Comparison of ENCODE assay signal across 12 cellular contexts in genomic region chr17:15398291-15398690, GRCh38. TPM values are rescaled to one million over a fixed set of nuclear protein-coding genes. Genes with fewer than 3 reads are reported as not detected.
DNase-seq lines count a peak whose midpoint lies in the region; ATAC-seq and TF ChIP-seq lines count a peak whose summit lies in the region.
"Had no signal": no experiment of that assay in that cellular context is flagged by ENCODE, and none has a peak within 500 bp of the region (broad histone marks: within the 10 kb centered on the region; RNA-seq: fewer than 3 reads in every experiment).

No MANE protein-coding gene starts in this region.

- H3K4me1 Mint-ChIP-seq in CD8-positive, alpha-beta T cell (ENCODE audit: low read depth): no peaks in the 10 kb centered on the region
- no peaks in the 10 kb centered on the region for H3K4me1 Mint-ChIP-seq in T-cell
- H3K4me1 Mint-ChIP-seq in T-helper 2 cell treated with Interferon-gamma antibody and Interleukin-4, amounts not matched to agents 5 μg/mL and 100 μg/mL, for 36 hours (ENCODE audit: low read depth): no peaks in the 10 kb centered on the region

- no peak overlapping the region for H3K27ac ChIP-seq in CD8-positive, alpha-beta T cell (ENCODE audit: low read depth, low read length)
- H3K27ac ChIP-seq: BLaER1 treated with 17β-estradiol and CSF1 and Interleukin-3, amounts not matched to agents 10 nM and 100 nM had no signal

- peaks cover 13% of the 10 kb centered on the region for H3K4me1 ChIP-seq in BE2C
- H3K4me1 ChIP-seq in CD8-positive, alpha-beta T cell (ENCODE audit: insufficient read depth, low read length): no peaks in the 10 kb centered on the region

- no peaks in the 10 kb centered on the region for H3K9me3 Mint-ChIP-seq in CD8-positive, alpha-beta T cell
- H3K9me3 Mint-ChIP-seq in T-cell: no peaks in the 10 kb centered on the region
- H3K9me3 Mint-ChIP-seq in T-helper 2 cell treated with Interferon-gamma antibody and Interleukin-4, amounts not matched to agents 5 μg/mL and 100 μg/mL, for 36 hours: no peaks in the 10 kb centered on the region

- H3K36me3 ChIP-seq in BE2C: no peaks in the 10 kb centered on the region
- H3K36me3 ChIP-seq in CD8-positive, alpha-beta T cell (ENCODE audit: insufficient read depth, low read length): no peaks in the 10 kb centered on the region
- H3K36me3 ChIP-seq: BLaER1 treated with 17β-estradiol and CSF1 and Interleukin-3, amounts not matched to agents 10 nM and 100 nM had no signal

- POLR2A ChIA-PET in CD8-positive, alpha-beta T cell (lab: Charles Lee): no interaction called here
- POLR2A ChIA-PET in T-cell (lab: Charles Lee): no interaction called here

- H3K27me3 ChIP-seq in BE2C: no peaks in the 10 kb centered on the region
- no peaks in the 10 kb centered on the region for H3K27me3 ChIP-seq in CD8-positive, alpha-beta T cell (ENCODE audit: insufficient read depth, low read length)
- H3K27me3 ChIP-seq: BLaER1 treated with 17β-estradiol and CSF1 and Interleukin-3, amounts not matched to agents 10 nM and 100 nM had no signal

- no peaks in the 10 kb centered on the region for H3K9me3 ChIP-seq in BE2C
- no peaks in the 10 kb centered on the region for H3K9me3 ChIP-seq in CD8-positive, alpha-beta T cell (ENCODE audit: low read length)
- H3K9me3 ChIP-seq: BLaER1 treated with 17β-estradiol and CSF1 and Interleukin-3, amounts not matched to agents 10 nM and 100 nM had no signal

- ATAC-seq in CD8-positive, alpha-beta T cell: no peak
- no peak for ATAC-seq in T-cell (replicated peaks in 1 of 4)

- no peaks in the 10 kb centered on the region for H3K36me3 Mint-ChIP-seq in CD8-positive, alpha-beta T cell
- no peaks in the 10 kb centered on the region for H3K36me3 Mint-ChIP-seq in T-cell
- H3K36me3 Mint-ChIP-seq in T-helper 2 cell treated with Interferon-gamma antibody and Interleukin-4, amounts not matched to agents 5 μg/mL and 100 μg/mL, for 36 hours (ENCODE audit: low read depth): no peaks in the 10 kb centered on the region

- peaks cover 18% of the 10 kb centered on the region for H3K27me3 Mint-ChIP-seq in CD8-positive, alpha-beta T cell (ENCODE audit: low read depth)
- peaks cover 10 to 22% of the 10 kb centered on the region in 2 donors for H3K27me3 Mint-ChIP-seq in T-cell
- H3K27me3 Mint-ChIP-seq in T-helper 2 cell treated with Interferon-gamma antibody and Interleukin-4, amounts not matched to agents 5 μg/mL and 100 μg/mL, for 36 hours (ENCODE audit: low read depth): peaks cover 6% of the 10 kb centered on the region

- H3K4me3 ChIP-seq in BE2C (ENCODE audit: low read depth, low read length) (peak overlapping the region; percentile 24), astrocyte of the spinal cord (ENCODE audit: low read depth, low read length) (no peak overlapping the region)
- no peak overlapping the region for H3K4me3 ChIP-seq in CD8-positive, alpha-beta T cell (ENCODE audit: low read depth, low read length)
- H3K4me3 ChIP-seq: BLaER1 treated with 17β-estradiol and CSF1 and Interleukin-3, amounts not matched to agents 10 nM and 100 nM had no signal

- no peak overlapping the region for H3K4me3 Mint-ChIP-seq in CD8-positive, alpha-beta T cell
- no peak overlapping the region for H3K4me3 Mint-ChIP-seq in T-cell
- no peak overlapping the region for H3K4me3 Mint-ChIP-seq in T-helper 2 cell treated with Interferon-gamma antibody and Interleukin-4, amounts not matched to agents 5 μg/mL and 100 μg/mL, for 36 hours

- DNase-seq in BE2C (peak; percentile 68), MV-4-11 (lab: John Stamatoyannopoulos, UW) (peak; percentile 48), astrocyte of the spinal cord (ENCODE audit: low read depth, low spot score) (peak; percentile 66), kidney tubule cell (ENCODE audit: low spot score) (peak; percentile 63), NCI-H1048 (lab: John Stamatoyannopoulos, UW) (no peak), T-cell (no peak)
- no peak for DNase-seq in CD8-positive, alpha-beta T cell
- no peak for DNase-seq in T-helper 2 cell treated with Interferon-gamma antibody and Interleukin-4, amounts not matched to agents 5 μg/mL and 100 μg/mL, for 36 hours (ENCODE audit: low spot score)
- DNase-seq: activated CD4-positive, alpha-beta T cell treated with anti-CD3 and anti-CD28 coated beads for 4 hours; GOT3 had no signal

- intact Hi-C loops in CD8-positive, alpha-beta T cell (cut with DNase I, micrococcal nuclease): no loop called here

- TF ChIP-seq CTCF in BE2C (IDR thresholded peaks at IDR 0.05; ENCODE audit: low read depth, low read length) (no peak), astrocyte of the spinal cord (IDR thresholded peaks at IDR 0.05; ENCODE audit: low read depth, low read length) (no peak)
- no peak for TF ChIP-seq CTCF in CD8-positive, alpha-beta T cell (IDR thresholded peaks at IDR 0.05)

- H3K27ac Mint-ChIP-seq in CD8-positive, alpha-beta T cell: no peak overlapping the region
- H3K27ac Mint-ChIP-seq in T-cell: no peak overlapping the region
- no peak overlapping the region for H3K27ac Mint-ChIP-seq in T-helper 2 cell treated with Interferon-gamma antibody and Interleukin-4, amounts not matched to agents 5 μg/mL and 100 μg/mL, for 36 hours

- CTCF ChIA-PET in CD8-positive, alpha-beta T cell (lab: Charles Lee): no interaction called here
- CTCF ChIA-PET in T-cell (lab: Charles Lee): no interaction called here

- in situ Hi-C loops in astrocyte of the spinal cord (cut with HindIII; ENCODE audit: low sequenced_read_pairs): no loop called here

RNA-seq across cellular contexts. Expression of gene TEKT3, which starts 56.9 kb away (rescaled TPM):
- 2.2 TPM for polyA plus RNA-seq in BE2C (2012; ENCODE audit: insufficient read depth, insufficient read length, low read depth)
- under 1 TPM in 1 of 2 experiments, not detected in 1; 0.28 TPM for total RNA-seq in CD8-positive, alpha-beta T cell
- under 1 TPM in 1 of 5 donors, not detected in 4; 0.35 TPM for total RNA-seq in T-cell
- total RNA-seq: glomerular endothelial cell had no signal

Comparison
In these comparisons a context has a peak if more than half of its experiments do, and no peak if none do; other contexts are left out.
1. DNase-seq: peak in BE2C (single experiment), MV-4-11 (single experiment), astrocyte of the spinal cord (single experiment) and kidney tubule cell (single experiment); none in CD8-positive, alpha-beta T cell (0 of 7), NCI-H1048 (single experiment), T-cell (0 of 34) and T-helper 2 cell treated with Interferon-gamma antibody and Interleukin-4, amounts not matched to agents 5 μg/mL and 100 μg/mL, for 36 hours (single experiment).